2 cellular contexts compared by ENCODE assay signal in the genomic region with DNA sequence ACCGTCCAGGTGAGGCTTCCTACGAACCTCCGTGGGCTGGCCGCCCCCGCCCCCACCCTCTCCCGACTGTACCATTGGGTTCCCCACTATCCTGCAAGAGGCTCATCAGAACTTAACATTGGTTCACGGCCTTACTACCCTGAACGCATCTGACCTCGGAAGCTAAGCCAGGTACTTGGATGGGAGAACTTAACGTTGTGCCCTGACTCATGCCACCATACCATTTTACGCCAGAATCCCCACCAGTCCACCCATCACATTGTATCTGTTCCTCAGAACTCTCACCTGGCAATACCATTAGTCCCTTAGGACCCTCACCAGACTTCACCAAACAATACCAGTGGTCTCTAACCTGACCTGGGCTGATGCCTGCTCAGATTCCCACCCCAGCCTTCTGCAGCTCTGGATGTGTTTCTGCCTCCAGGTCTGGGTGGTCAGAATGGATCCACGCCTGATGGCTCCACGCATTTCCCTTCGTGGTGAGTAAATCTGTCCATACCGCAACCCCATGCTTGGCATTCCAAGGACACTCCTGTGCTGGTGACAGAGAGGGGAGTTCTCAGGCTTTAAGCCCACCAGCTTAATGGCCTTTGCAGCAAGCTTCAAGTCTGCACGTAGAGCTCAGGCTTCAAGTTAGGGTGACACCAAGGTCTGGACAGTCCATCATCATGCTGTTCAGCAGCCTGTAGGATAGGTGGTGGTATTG.
TF ChIP-seq lines count a peak whose summit lies in the region.

No MANE protein-coding gene starts in this region.

TF ChIP-seq in HEK293, 187 proteins besides CTCF, POLR2A, EP300 and RAD21 (continued from another document):
- TF ChIP-seq, protein P1, sequence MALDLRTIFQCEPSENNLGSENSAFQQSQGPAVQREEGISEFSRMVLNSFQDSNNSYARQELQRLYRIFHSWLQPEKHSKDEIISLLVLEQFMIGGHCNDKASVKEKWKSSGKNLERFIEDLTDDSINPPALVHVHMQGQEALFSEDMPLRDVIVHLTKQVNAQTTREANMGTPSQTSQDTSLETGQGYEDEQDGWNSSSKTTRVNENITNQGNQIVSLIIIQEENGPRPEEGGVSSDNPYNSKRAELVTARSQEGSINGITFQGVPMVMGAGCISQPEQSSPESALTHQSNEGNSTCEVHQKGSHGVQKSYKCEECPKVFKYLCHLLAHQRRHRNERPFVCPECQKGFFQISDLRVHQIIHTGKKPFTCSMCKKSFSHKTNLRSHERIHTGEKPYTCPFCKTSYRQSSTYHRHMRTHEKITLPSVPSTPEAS (tag by site-specific recombination; IDR thresholded peaks at IDR 0.05), result no peak
- TF ChIP-seq, protein P2, sequence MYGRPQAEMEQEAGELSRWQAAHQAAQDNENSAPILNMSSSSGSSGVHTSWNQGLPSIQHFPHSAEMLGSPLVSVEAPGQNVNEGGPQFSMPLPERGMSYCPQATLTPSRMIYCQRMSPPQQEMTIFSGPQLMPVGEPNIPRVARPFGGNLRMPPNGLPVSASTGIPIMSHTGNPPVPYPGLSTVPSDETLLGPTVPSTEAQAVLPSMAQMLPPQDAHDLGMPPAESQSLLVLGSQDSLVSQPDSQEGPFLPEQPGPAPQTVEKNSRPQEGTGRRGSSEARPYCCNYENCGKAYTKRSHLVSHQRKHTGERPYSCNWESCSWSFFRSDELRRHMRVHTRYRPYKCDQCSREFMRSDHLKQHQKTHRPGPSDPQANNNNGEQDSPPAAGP (tag by site-specific recombination; IDR thresholded peaks at IDR 0.05), result 0 out of 2 replicates have a peak, but pooled peaks have one; percentile 7
- TF ChIP-seq ZBTB20 (tag by site-specific recombination; IDR thresholded peaks at IDR 0.05), result peak; percentile 38; the same call in 1 of the 2 replicates
- TF ChIP-seq ZNF335 (tag by site-specific recombination; conservative IDR thresholded peaks at IDR 0.05), result no peak; the same call in none of the 2 replicates
- TF ChIP-seq, protein P3, sequence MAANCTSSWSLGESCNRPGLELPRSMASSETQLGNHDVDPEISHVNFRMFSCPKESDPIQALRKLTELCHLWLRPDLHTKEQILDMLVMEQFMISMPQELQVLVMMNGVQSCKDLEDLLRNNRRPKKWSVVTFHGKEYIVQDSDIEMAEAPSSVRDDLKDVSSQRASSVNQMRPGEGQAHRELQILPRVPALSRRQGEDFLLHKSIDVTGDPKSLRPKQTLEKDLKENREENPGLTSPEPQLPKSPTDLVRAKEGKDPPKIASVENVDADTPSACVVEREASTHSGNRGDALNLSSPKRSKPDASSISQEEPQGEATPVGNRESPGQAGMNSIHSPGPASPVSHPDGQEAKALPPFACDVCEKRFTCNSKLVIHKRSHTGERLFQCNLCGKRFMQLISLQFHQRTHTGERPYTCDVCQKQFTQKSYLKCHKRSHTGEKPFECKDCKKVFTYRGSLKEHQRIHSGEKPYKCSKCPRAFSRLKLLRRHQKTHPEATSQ (tag by site-specific recombination; IDR thresholded peaks at IDR 0.05), result no peak

TF ChIP-seq in WTC11, 78 proteins besides CTCF, POLR2A, EP300 and RAD21 (continued from another document):
- TF ChIP-seq, protein P4, sequence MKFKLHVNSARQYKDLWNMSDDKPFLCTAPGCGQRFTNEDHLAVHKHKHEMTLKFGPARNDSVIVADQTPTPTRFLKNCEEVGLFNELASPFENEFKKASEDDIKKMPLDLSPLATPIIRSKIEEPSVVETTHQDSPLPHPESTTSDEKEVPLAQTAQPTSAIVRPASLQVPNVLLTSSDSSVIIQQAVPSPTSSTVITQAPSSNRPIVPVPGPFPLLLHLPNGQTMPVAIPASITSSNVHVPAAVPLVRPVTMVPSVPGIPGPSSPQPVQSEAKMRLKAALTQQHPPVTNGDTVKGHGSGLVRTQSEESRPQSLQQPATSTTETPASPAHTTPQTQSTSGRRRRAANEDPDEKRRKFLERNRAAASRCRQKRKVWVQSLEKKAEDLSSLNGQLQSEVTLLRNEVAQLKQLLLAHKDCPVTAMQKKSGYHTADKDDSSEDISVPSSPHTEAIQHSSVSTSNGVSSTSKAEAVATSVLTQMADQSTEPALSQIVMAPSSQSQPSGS (CRISPR knock-in tag; IDR thresholded peaks at IDR 0.05; ENCODE audit: borderline replicate concordance, low read depth), result no peak
- TF ChIP-seq, protein P5, sequence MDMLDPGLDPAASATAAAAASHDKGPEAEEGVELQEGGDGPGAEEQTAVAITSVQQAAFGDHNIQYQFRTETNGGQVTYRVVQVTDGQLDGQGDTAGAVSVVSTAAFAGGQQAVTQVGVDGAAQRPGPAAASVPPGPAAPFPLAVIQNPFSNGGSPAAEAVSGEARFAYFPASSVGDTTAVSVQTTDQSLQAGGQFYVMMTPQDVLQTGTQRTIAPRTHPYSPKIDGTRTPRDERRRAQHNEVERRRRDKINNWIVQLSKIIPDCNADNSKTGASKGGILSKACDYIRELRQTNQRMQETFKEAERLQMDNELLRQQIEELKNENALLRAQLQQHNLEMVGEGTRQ (CRISPR knock-in tag; IDR thresholded peaks at IDR 0.05), result no peak
- TF ChIP-seq CREB1 (CRISPR knock-in tag; IDR thresholded peaks at IDR 0.05), result no peak
- no peak for TF ChIP-seq OVOL2 (CRISPR knock-in tag; IDR thresholded peaks at IDR 0.05; ENCODE audit: borderline replicate concordance)
- TF ChIP-seq NFYB (CRISPR knock-in tag; conservative IDR thresholded peaks at IDR 0.05; ENCODE audit: low read depth), result no peak
- no peak for TF ChIP-seq ARID4B (CRISPR knock-in tag; IDR thresholded peaks at IDR 0.05; ENCODE audit: borderline replicate concordance)
- no peak for TF ChIP-seq CBFB (CRISPR knock-in tag; IDR thresholded peaks at IDR 0.05; ENCODE audit: low read depth)
- TF ChIP-seq ZNF121 (CRISPR knock-in tag; IDR thresholded peaks at IDR 0.05), result no peak
- TF ChIP-seq FOXP1 (CRISPR knock-in tag; IDR thresholded peaks at IDR 0.05; ENCODE audit: borderline replicate concordance), result no peak
- no peak for TF ChIP-seq ELF4 (CRISPR knock-in tag; IDR thresholded peaks at IDR 0.05; ENCODE audit: low read depth)
- no peak for TF ChIP-seq NR1H2 (CRISPR knock-in tag; IDR thresholded peaks at IDR 0.05)
- no peak for TF ChIP-seq CDX4 (CRISPR knock-in tag; IDR thresholded peaks at IDR 0.05; ENCODE audit: borderline replicate concordance)
- no peak for TF ChIP-seq ZNF423 (CRISPR knock-in tag; IDR thresholded peaks at IDR 0.05)
- TF ChIP-seq ZNF416 (CRISPR knock-in tag; IDR thresholded peaks at IDR 0.05), result no peak
- TF ChIP-seq FOXJ3 (CRISPR knock-in tag; IDR thresholded peaks at IDR 0.05; ENCODE audit: borderline replicate concordance), result no peak
